8 cellular contexts compared by ENCODE assay signal in genomic region chr6:116667620-116668019, GRCh38. TPM values are rescaled to one million over a fixed set of nuclear protein-coding genes. Genes with fewer than 3 reads are reported as not detected.
DNase-seq lines count a peak whose midpoint lies in the region; TF ChIP-seq lines count a peak whose summit lies in the region.

No MANE protein-coding gene starts in this region.

- H3K36me3 ChIP-seq in Loucy (ENCODE audit: insufficient read depth, low read length) (no peaks in the 10 kb centered on the region), mucosa of stomach (ENCODE audit: control insufficient read depth, insufficient read depth, low read length) (no peaks in the 10 kb centered on the region)

- intact Hi-C loops in activated naive CD4-positive, alpha-beta T cell treated with anti-CD3 and anti-CD28 coated beads for 36 hours (cut with micrococcal nuclease), result loop anchor here (1.0 to 2.0 kb wide), 7 partner anchors 14 to 935 kb away; partner anchors contain the start of genes GOPC, KPNA5, RSPH4A and RWDD1

- in situ Hi-C loops in astrocyte of the spinal cord (cut with HindIII; ENCODE audit: low sequenced_read_pairs), result no loop called here

- DNase-seq in activated naive CD4-positive, alpha-beta T cell treated with anti-CD3 and anti-CD28 coated beads for 36 hours, result no peak
- DNase-seq in activated naive CD4-positive, alpha-beta T cell treated with anti-CD3 and anti-CD28 coated beads, Interleukin-2, amount 50 U/mL, for 16 hours, result no peak
- DNase-seq in astrocyte of the spinal cord (ENCODE audit: low read depth, low spot score) (no peak), DMS153 treated with DMSO at 0.1 percent for 48 hours (lab: John Stamatoyannopoulos, UW; ENCODE audit: unreplicated experiment) (no peak), globus pallidus (ENCODE audit: low spot score) (no peak)
- DNase-seq in central memory CD4-positive, alpha-beta T cell, result no peak

- H3K4me2 ChIP-seq in Loucy (ENCODE audit: low read depth, low read length, poor library complexity, severe bottlenecking), result peak overlapping the region; percentile 76

- no peaks in the 10 kb centered on the region for H3K9me3 ChIP-seq in Loucy (ENCODE audit: insufficient read depth, low read depth, low read length)
- H3K9me3 ChIP-seq in mucosa of stomach (ENCODE audit: control insufficient read depth, low read length), result no peaks in the 10 kb centered on the region

- peak overlapping the region; percentile 12 for H3K27ac Mint-ChIP-seq in activated naive CD4-positive, alpha-beta T cell treated with anti-CD3 and anti-CD28 coated beads for 36 hours

- peak overlapping the region; percentile 99 for H3K4me3 Mint-ChIP-seq in activated naive CD4-positive, alpha-beta T cell treated with anti-CD3 and anti-CD28 coated beads for 36 hours

- no peak overlapping the region for H2AFZ ChIP-seq in Loucy (ENCODE audit: low read length)

- peaks cover 58% of the 10 kb centered on the region for H3K79me2 ChIP-seq in Loucy (ENCODE audit: insufficient read depth, low read length)

- H3K4me1 ChIP-seq in Loucy (ENCODE audit: insufficient read depth, low read length, poor library complexity, severe bottlenecking) (peaks cover 47% of the 10 kb centered on the region), mucosa of stomach (ENCODE audit: control insufficient read depth, insufficient read depth, low read length) (peaks cover 5% of the 10 kb centered on the region)

- no peaks in the 10 kb centered on the region for H3F3A ChIP-seq in Loucy (ENCODE audit: low read depth)

- H3K4me3 ChIP-seq in Loucy (ENCODE audit: low read length, poor library complexity, severe bottlenecking) (peak overlapping the region; percentile 99), astrocyte of the spinal cord (ENCODE audit: low read depth, low read length) (peak overlapping the region; percentile 79), mucosa of stomach (ENCODE audit: low read length) (no peak overlapping the region)

- TF ChIP-seq CTCF in Loucy (conservative IDR thresholded peaks at IDR 0.05; ENCODE audit: low read length), result no peak
- no peak for TF ChIP-seq CTCF in astrocyte of the spinal cord (IDR thresholded peaks at IDR 0.05; ENCODE audit: low read depth, low read length)

- H3K36me3 Mint-ChIP-seq in activated naive CD4-positive, alpha-beta T cell treated with anti-CD3 and anti-CD28 coated beads for 36 hours (ENCODE audit: low read depth), result peaks cover 15% of the 10 kb centered on the region

- H3K9me2 ChIP-seq in Loucy (replicated peaks; ENCODE audit: low read depth, low read length), result no peaks in the 10 kb centered on the region

- H3K9ac ChIP-seq in Loucy (ENCODE audit: low read depth, low read length, poor library complexity, severe bottlenecking) (peak overlapping the region; percentile 82), mucosa of stomach (ENCODE audit: low read length) (peak overlapping the region; percentile 90)

- H3K27me3 ChIP-seq in Loucy (ENCODE audit: insufficient read depth, low read length, poor library complexity, severe bottlenecking), result no peaks in the 10 kb centered on the region
- H3K27me3 ChIP-seq in mucosa of stomach (ENCODE audit: control insufficient read depth, insufficient read depth, low read length), result no peaks in the 10 kb centered on the region

- H3K9me3 Mint-ChIP-seq in activated naive CD4-positive, alpha-beta T cell treated with anti-CD3 and anti-CD28 coated beads for 36 hours, result no peaks in the 10 kb centered on the region

- no peaks in the 10 kb centered on the region for H3K27me3 Mint-ChIP-seq in activated naive CD4-positive, alpha-beta T cell treated with anti-CD3 and anti-CD28 coated beads for 36 hours (ENCODE audit: low read depth)

- H3K4me1 Mint-ChIP-seq in activated naive CD4-positive, alpha-beta T cell treated with anti-CD3 and anti-CD28 coated beads for 36 hours (ENCODE audit: low read depth), result peaks cover 35% of the 10 kb centered on the region

- CTCF ChIA-PET in activated naive CD4-positive, alpha-beta T cell treated with anti-CD3 and anti-CD28 coated beads for 36 hours (lab: Charles Lee), result interaction anchor here (0.6 to 1.2 kb wide), 3 partner anchors 29 to 923 kb away, joined by 3 read pairs; no protein-coding TSS in a partner anchor

- H4K20me1 ChIP-seq in Loucy (ENCODE audit: insufficient read depth, low read length, poor library complexity, severe bottlenecking), result peaks cover 27% of the 10 kb centered on the region

RNA-seq across cellular contexts. Expression of gene ZUP1, which starts 0.9 kb away (rescaled TPM):
- 10 to 100 TPM; 27.2 to 30.7 TPM for total RNA-seq in activated naive CD4-positive, alpha-beta T cell treated with anti-CD3 and anti-CD28 coated beads for 36 hours

RNA-seq across cellular contexts. Expression of gene KPNA5, which starts 13.4 kb away (rescaled TPM):
- 1 to 10 TPM; 8.4 to 8.9 TPM for total RNA-seq in activated naive CD4-positive, alpha-beta T cell treated with anti-CD3 and anti-CD28 coated beads for 36 hours

RNA-seq across cellular contexts. Expression of gene RSPH4A, which starts 51.3 kb away (rescaled TPM):
- not detected for total RNA-seq in activated naive CD4-positive, alpha-beta T cell treated with anti-CD3 and anti-CD28 coated beads for 36 hours
